ENCODE assay signal across 16 cellular contexts in genomic region chr22:23684051-23684450, GRCh38. TPM values are rescaled to one million over a fixed set of nuclear protein-coding genes. Genes with fewer than 3 reads are reported as not detected.
A peak's percentile ranks its signal among the peaks of the same experiment; 100 is the strongest.
DNase-seq lines count a peak whose midpoint lies in the region; ATAC-seq and TF ChIP-seq lines count a peak whose summit lies in the region.
"Had no signal": no experiment of that assay in that cellular context is flagged by ENCODE, and none has a peak within 500 bp of the region (broad histone marks: within the 10 kb centered on the region; RNA-seq: fewer than 3 reads in every experiment).

No MANE protein-coding gene starts in this region.

- 95% methylated on average over 6 of the region's 6 CpGs; no CpG with 5 or more reads in 1 of the 2 experiments for WGBS in endodermal cell (ENCODE audit: insufficient coverage in 1 of 2, insufficient read length in 1 of 2), 2 experiments

- no peaks in the 10 kb centered on the region for H3K36me3 ChIP-seq in endodermal cell (ENCODE audit: control insufficient read depth, insufficient read depth, low read length)

- H3K27ac Mint-ChIP-seq in endodermal cell, result no peak overlapping the region

- no peaks in the 10 kb centered on the region for H3K9me3 Mint-ChIP-seq in endodermal cell
- H3K9me3 Mint-ChIP-seq: CD8-positive, alpha-beta memory T cell had no signal

- no peak for TF ChIP-seq CTCF in endodermal cell (conservative IDR thresholded peaks at IDR 0.05)

- H3K9ac ChIP-seq in endodermal cell (ENCODE audit: extremely low read depth, low read length, poor library complexity, severe bottlenecking), result no peak overlapping the region

- intact Hi-C loops in left cardiac atrium (cut with DNase I), result no loop called here
- intact Hi-C loops in left ventricle myocardium superior (cut with micrococcal nuclease), result no loop called here
- intact Hi-C loops in posterior vena cava (cut with DNase I), result no loop called here

- no peak overlapping the region for H3K4me3 ChIP-seq in endodermal cell (ENCODE audit: low read length)
- H3K4me3 ChIP-seq: K562 had no signal

- no peaks in the 10 kb centered on the region for H3K4me1 ChIP-seq in endodermal cell (ENCODE audit: control insufficient read depth, insufficient read depth, low read length)

- peaks cover 24% of the 10 kb centered on the region for H3K36me3 Mint-ChIP-seq in endodermal cell (ENCODE audit: low read depth)

- no peaks in the 10 kb centered on the region for H3K4me1 Mint-ChIP-seq in endodermal cell

- no peaks in the 10 kb centered on the region for H3K9me3 ChIP-seq in endodermal cell (ENCODE audit: control insufficient read depth, low read length)

- no peak for DNase-seq in left cardiac atrium
- no peak for DNase-seq in left ventricle myocardium superior
- DNase-seq in ecto neural progenitor cell (ENCODE audit: low spot score), result peak; percentile 25
- DNase-seq in posterior vena cava (ENCODE audit: low spot score), result peak; percentile 70
- no peak for DNase-seq in endodermal cell
- DNase-seq: CD8-positive, alpha-beta memory T cell; DMS53; EL; NCI-H1105 treated with DMSO at 0.1 percent for 48 hours; NCI-H1694 treated with DMSO at 0.1 percent for 48 hours; SHP77 had no signal

- H3K27me3 ChIP-seq in endodermal cell (ENCODE audit: control insufficient read depth, insufficient read depth, low read length, poor library complexity, severe bottlenecking), result no peaks in the 10 kb centered on the region

- H3K4me3 Mint-ChIP-seq in endodermal cell, result no peak overlapping the region
- H3K4me3 Mint-ChIP-seq: CD8-positive, alpha-beta memory T cell had no signal

- no peaks in the 10 kb centered on the region for H3K27me3 Mint-ChIP-seq in endodermal cell (ENCODE audit: insufficient read depth)
- H3K27me3 Mint-ChIP-seq: CD8-positive, alpha-beta memory T cell had no signal

- peak; percentile 7 to 33 for ATAC-seq in left cardiac atrium
- no peak for ATAC-seq in left ventricle myocardium superior
- no peak for ATAC-seq in HG03457 (IDR thresholded peaks at IDR 0.05; ENCODE audit: unreplicated experiment)
- no peak for ATAC-seq in GM21367 (IDR thresholded peaks at IDR 0.05; ENCODE audit: unreplicated experiment)

- no peak overlapping the region for H3K27ac ChIP-seq in endodermal cell (ENCODE audit: low read depth, low read length)

RNA-seq across cellular contexts. Expression of gene RGL4, which starts 6.8 kb away (rescaled TPM):
- total RNA-seq in left cardiac atrium, result under 1 TPM in 1 of 2 donors, not detected in 1; 0.44 TPM
- total RNA-seq in left ventricle myocardium superior, result not detected
- total RNA-seq in posterior vena cava, result 1 to 10 TPM in 1 of 2 donors, under 1 TPM in 1; 0.24 to 1.7 TPM
- not detected for total RNA-seq in endodermal cell
- polyA plus RNA-seq in endodermal cell (2013, experiment 1 of 2), result not detected
- not detected for polyA plus RNA-seq in endodermal cell (2013, experiment 2 of 2)
- total RNA-seq: H1, K562 had no signal
- polyA plus RNA-seq: H1, K562 had no signal

RNA-seq across cellular contexts. Expression of gene DRICH1, which starts 51.9 kb away (rescaled TPM):
- total RNA-seq in left cardiac atrium, result not detected
- not detected for total RNA-seq in left ventricle myocardium superior
- under 1 TPM; 0.19 to 0.42 TPM for total RNA-seq in posterior vena cava
- under 1 TPM in 1 of 2 donors, not detected in 1; 0.24 TPM for total RNA-seq in endodermal cell
- polyA plus RNA-seq in endodermal cell (2013, experiment 1 of 2), result not detected
- 0.21 TPM for polyA plus RNA-seq in endodermal cell (2013, experiment 2 of 2)
- total RNA-seq: NCI-H460 had no signal
- polyA plus RNA-seq: CD8-positive, alpha-beta memory T cell had no signal

Comparison
In these comparisons a context has a peak if more than half of its experiments do, and no peak if none do; other contexts are left out.
1. ATAC-seq: peak in left cardiac atrium (2 of 2); none in left ventricle myocardium superior (single experiment), HG03457 (single experiment) and GM21367 (single experiment).
2. DNase-seq: peak in ecto neural progenitor cell (single experiment) and posterior vena cava (single experiment); none in left cardiac atrium (single experiment), left ventricle myocardium superior (single experiment) and endodermal cell (single experiment).